Comparison of ENCODE assay signal across 8 cellular contexts in genomic region chrX:40097492-40098263, GRCh38. TPM values are rescaled to one million over a fixed set of nuclear protein-coding genes. Genes with fewer than 3 reads are reported as not detected.
DNase-seq lines count a peak whose midpoint lies in the region; ATAC-seq and TF ChIP-seq lines count a peak whose summit lies in the region.

Gene BCOR (minus strand): TSS chrX:40097958. CDS start chrX:40077929, 20,029 bp downstream.

- TF ChIP-seq CTCF in foreskin keratinocyte (conservative IDR thresholded peaks at IDR 0.05) (no peak), tibial nerve (IDR thresholded peaks at IDR 0.05) (peak in 1 of 5 experiments; percentile 26)

- H3K9me3 ChIP-seq in tibial nerve = no peaks in the 10 kb centered on the region

- H3K4me1 ChIP-seq in foreskin keratinocyte (peaks cover 8% of the 10 kb centered on the region), tibial nerve (peaks cover 0 to 34% (median 2%) of the 10 kb centered on the region in 4 donors)

- H3K27ac ChIP-seq in foreskin keratinocyte (no peak within 1 kb of the TSS), tibial nerve (peak within 1 kb of the TSS; percentile 72 to 93 (median 92))

- H3K36me3 ChIP-seq in tibial nerve = no peaks in the 10 kb centered on the region

- peak in 1 of 2 donors; percentile 75 for TF ChIP-seq EP300 in tibial nerve (IDR thresholded peaks at IDR 0.05)

- H3K4me3 ChIP-seq in GM08714 (ENCODE audit: low read length) (peak within 1 kb of the TSS; percentile 75), tibial nerve (peak within 1 kb of the TSS; percentile 76 to 87 (median 82))

- no peaks in the 10 kb centered on the region for H3K27me3 ChIP-seq in foreskin keratinocyte
- peaks cover 0 to 60% of the 10 kb centered on the region in 2 donors for H3K27me3 ChIP-seq in tibial nerve

- ATAC-seq in HG03521 (IDR thresholded peaks at IDR 0.05; ENCODE audit: unreplicated experiment) (peak; percentile 28), foreskin keratinocyte (peak; percentile 36), GM19397 (IDR thresholded peaks at IDR 0.05; ENCODE audit: unreplicated experiment) (no peak)

- TF ChIP-seq POLR2A in tibial nerve (IDR thresholded peaks at IDR 0.05) = peak; percentile 55 to 67

- DNase-seq in RPMI8226 (peak; percentile 88), activated gamma-delta T cell (lab: John Stamatoyannopoulos, UW) (peak; percentile 64), foreskin keratinocyte (no peak), occipital lobe (lab: John Stamatoyannopoulos, UW) (peak; percentile 70), tibial nerve (ENCODE audit: low spot score in 2 of 2) (peak in 1 of 2 donors; percentile 46)

- 19% methylated on average over 52 of the region's 100 CpGs; no CpG with 5 or more reads in 1 of the 2 donors for WGBS in tibial nerve, 2 donors

RNA-seq across cellular contexts. Expression of gene BCOR, which starts in this region (rescaled TPM):
- 20.4 and 22.5 TPM in 2 replicates for total RNA-seq in foreskin keratinocyte
- polyA plus RNA-seq in foreskin keratinocyte = 6.7 and 6.8 TPM in 2 replicates
- total RNA-seq in occipital lobe = 26.0 TPM
- total RNA-seq in tibial nerve = 10 to 100 TPM; 16.2 to 34.7 (median 23.7) TPM

Comparison
In these comparisons a context has a peak if more than half of its experiments do, and no peak if none do; other contexts are left out.
1. DNase-seq: peak in RPMI8226 (single experiment), activated gamma-delta T cell (single experiment) and occipital lobe (single experiment); none in foreskin keratinocyte (0 of 2).